ENCODE assay signal across 8 cellular contexts in genomic region chr3:102163039-102163817, GRCh38.
DNase-seq lines count a peak whose midpoint lies in the region; TF ChIP-seq lines count a peak whose summit lies in the region.

No MANE protein-coding gene starts in this region.

- H3K4me3 ChIP-seq in GM23248 (no peak overlapping the region), fibroblast of villous mesenchyme (ENCODE audit: low read depth, low read length) (no peak overlapping the region), skeletal muscle tissue (ENCODE audit: low read length in 3 of 3) (no peak overlapping the region), endodermal cell (ENCODE audit: low read length) (no peak overlapping the region)

- no peak overlapping the region for H3K27ac Mint-ChIP-seq in endodermal cell

- H3K9me3 ChIP-seq in GM23248 (ENCODE audit: low read depth): no peaks in the 10 kb centered on the region
- H3K9me3 ChIP-seq in skeletal muscle tissue (ENCODE audit: control insufficient read depth in 3 of 3, low read length in 3 of 3): no peaks in the 10 kb centered on the region
- H3K9me3 ChIP-seq in endodermal cell (ENCODE audit: control insufficient read depth, low read length): no peaks in the 10 kb centered on the region

- H3K27me3 ChIP-seq in GM23248 (replicated peaks; ENCODE audit: insufficient read depth): no peaks in the 10 kb centered on the region
- H3K27me3 ChIP-seq in skeletal muscle tissue (ENCODE audit: control insufficient read depth in 3 of 3, insufficient read depth in 3 of 3, low read length in 3 of 3): no peaks in the 10 kb centered on the region
- no peaks in the 10 kb centered on the region for H3K27me3 ChIP-seq in endodermal cell (ENCODE audit: control insufficient read depth, insufficient read depth, low read length, poor library complexity, severe bottlenecking)

- H3K36me3 ChIP-seq in GM23248 (ENCODE audit: low read depth) (no peaks in the 10 kb centered on the region), skeletal muscle tissue (ENCODE audit: control insufficient read depth in 3 of 3, insufficient read depth in 3 of 3, low read length in 3 of 3) (no peaks in the 10 kb centered on the region), endodermal cell (ENCODE audit: control insufficient read depth, insufficient read depth, low read length) (no peaks in the 10 kb centered on the region)

- no peaks in the 10 kb centered on the region for H3K27me3 Mint-ChIP-seq in endodermal cell (ENCODE audit: insufficient read depth)

- 0 out of 2 replicates have a peak overlapping the region, but pooled peaks have one; percentile 15 for H2AFZ ChIP-seq in GM23248

- H3K9ac ChIP-seq in GM23248 (no peak overlapping the region), skeletal muscle tissue (ENCODE audit: low read depth in 1 of 3, low read length in 3 of 3) (no peak overlapping the region), endodermal cell (ENCODE audit: extremely low read depth, low read length, poor library complexity, severe bottlenecking) (no peak overlapping the region)

- CTCF ChIA-PET in RWPE1 (lab: Yijun Ruan, JAX): no interaction called here

- DNase-seq in GM23248: peak; percentile 50
- DNase-seq in RWPE1 (ENCODE audit: low spot score): peak; percentile 52
- DNase-seq in fibroblast of villous mesenchyme (ENCODE audit: low read depth): peak; percentile 91
- DNase-seq in NCI-H187 (lab: John Stamatoyannopoulos, UW): no peak
- DNase-seq in SHP77 (lab: John Stamatoyannopoulos, UW): no peak
- no peak for DNase-seq in NCI-H524 (lab: John Stamatoyannopoulos, UW)
- no peak for DNase-seq in endodermal cell

- H3K4me2 ChIP-seq in GM23248 (ENCODE audit: unreplicated experiment): peak overlapping the region; percentile 3

- H3K9me2 ChIP-seq in GM23248 (ENCODE audit: insufficient read depth): no peaks in the 10 kb centered on the region; the same call in 1 of the 2 replicates

- no peaks in the 10 kb centered on the region for H3K9me3 Mint-ChIP-seq in endodermal cell

- H4K20me1 ChIP-seq in GM23248 (ENCODE audit: insufficient read depth): no peaks in the 10 kb centered on the region

- POLR2A ChIA-PET in RWPE1 (lab: Yijun Ruan, JAX; ENCODE audit: low non-redundant PET): no interaction called here

- peak overlapping the region; percentile 25 for H3K27ac ChIP-seq in GM23248
- no peak overlapping the region for H3K27ac ChIP-seq in RWPE1
- peak overlapping the region; percentile 5 for H3K27ac ChIP-seq in skeletal muscle tissue (ENCODE audit: low read depth, low read length)
- no peak overlapping the region for H3K27ac ChIP-seq in endodermal cell (ENCODE audit: low read depth, low read length)

- H3K4me1 ChIP-seq in GM23248 (ENCODE audit: insufficient read depth): peaks cover 24% of the 10 kb centered on the region
- no peaks in the 10 kb centered on the region for H3K4me1 ChIP-seq in skeletal muscle tissue (ENCODE audit: control insufficient read depth in 3 of 3, insufficient read depth in 3 of 3, low read length in 3 of 3)
- H3K4me1 ChIP-seq in endodermal cell (ENCODE audit: control insufficient read depth, insufficient read depth, low read length): no peaks in the 10 kb centered on the region

- H3K79me2 ChIP-seq in GM23248 (ENCODE audit: insufficient read depth): no peaks in the 10 kb centered on the region

- no peak overlapping the region for H3K4me3 Mint-ChIP-seq in endodermal cell

- in situ Hi-C loops in GM23248 (cut with MboI): no loop called here

- no peaks in the 10 kb centered on the region for H3K4me1 Mint-ChIP-seq in endodermal cell

- WGBS in GM23248 (ENCODE audit: low coverage in 1 of 2, low lambda C conversion rate in 2 of 2, missing lambda C conversion rate in 2 of 2), 2 experiments: 2 to 16% methylated on average over 1 of the region's 1 CpG
- WGBS in endodermal cell (ENCODE audit: insufficient coverage in 1 of 2, insufficient read length in 1 of 2), 2 experiments: 71 to 76% methylated on average over 1 of the region's 1 CpG

- TF ChIP-seq CTCF in RWPE1 (conservative IDR thresholded peaks at IDR 0.05; ENCODE audit: low read depth) (no peak), fibroblast of villous mesenchyme (IDR thresholded peaks at IDR 0.05; ENCODE audit: insufficient read depth, low read depth, low read length) (no peak), endodermal cell (conservative IDR thresholded peaks at IDR 0.05) (no peak)

- H3K36me3 Mint-ChIP-seq in endodermal cell (ENCODE audit: low read depth): no peaks in the 10 kb centered on the region

- H3F3A ChIP-seq in GM23248 (ENCODE audit: insufficient read depth): peaks cover 19% of the 10 kb centered on the region

Comparison
In these comparisons a context has a peak if more than half of its experiments do, and no peak if none do; other contexts are left out.
1. DNase-seq: peak in GM23248 (single experiment), RWPE1 (single experiment) and fibroblast of villous mesenchyme (single experiment); none in NCI-H187 (0 of 2), SHP77 (0 of 2), NCI-H524 (0 of 2) and endodermal cell (single experiment).
2. H3K27ac ChIP-seq: peak in GM23248 (single experiment) and skeletal muscle tissue (single experiment); none in RWPE1 (single experiment) and endodermal cell (single experiment).